In genomic region chr7:51666751-51667150, GRCh38 we compare ENCODE assay signal across 28 cellular contexts.
DNase-seq lines count a peak whose midpoint lies in the region; ATAC-seq and TF ChIP-seq lines count a peak whose summit lies in the region.
"Had no signal": no experiment of that assay in that cellular context is flagged by ENCODE, and none has a peak within 500 bp of the region (broad histone marks: within the 10 kb centered on the region; RNA-seq: fewer than 3 reads in every experiment).

No MANE protein-coding gene starts in this region.

- H3K9me3 Mint-ChIP-seq in nephron = no peaks in the 10 kb centered on the region

- no peak overlapping the region for H3K4me3 Mint-ChIP-seq in nephron
- H3K4me3 Mint-ChIP-seq: activated naive CD8-positive, alpha-beta T cell treated with anti-CD3 and anti-CD28 coated beads, Interleukin-2, amount 50 U/mL, for 24 hours; activated T-cell treated with anti-CD3 and anti-CD28 coated beads, Interleukin-2, amount 50 U/mL, for 4 hours; natural killer cell had no signal

- no peak for ATAC-seq in HG03025 (IDR thresholded peaks at IDR 0.05; ENCODE audit: low FRiP score, unreplicated experiment)
- ATAC-seq: activated naive CD8-positive, alpha-beta T cell treated with anti-CD3 and anti-CD28 coated beads, Interleukin-2, amount 50 U/mL, for 24 hours; activated T-cell treated with anti-CD3 and anti-CD28 coated beads, Interleukin-2, amount 50 U/mL, for 4 hours; gastroesophageal sphincter; natural killer cell; PC-3; Right ventricle myocardium inferior had no signal

- TF ChIP-seq CTCF in C4-2B (conservative IDR thresholded peaks at IDR 0.05) = peak; percentile 55
- peak; percentile 42 for TF ChIP-seq CTCF in LNCAP (IDR thresholded peaks at IDR 0.05)
- peak; percentile 10 for TF ChIP-seq CTCF in astrocyte of the cerebellum (IDR thresholded peaks at IDR 0.05; ENCODE audit: low read depth, low read length, missing control alignments)
- peak in 2 of 3 experiments; percentile 14 to 16 for TF ChIP-seq CTCF in nephron (IDR thresholded peaks at IDR 0.05; ENCODE audit: unreplicated experiment in 3 of 3)

- DNase-seq in astrocyte of the cerebellum (ENCODE audit: low read depth) (no peak), kidney glomerular epithelial cell (lab: John Stamatoyannopoulos, UW) (no peak), KG1 (lab: John Stamatoyannopoulos, UW) (no peak)
- DNase-seq: activated CD4-positive, alpha-beta T cell treated with anti-CD3 and anti-CD28 coated beads, Interleukin-2, amount 50 U/mL, for 1 hour; activated gamma-delta T cell treated with Interleukin-2 at 50 U/mL for 16 hours; activated naive CD8-positive, alpha-beta T cell treated with anti-CD3 and anti-CD28 coated beads, Interleukin-2, amount 50 U/mL, for 24 hours; activated T-cell treated with anti-CD3 and anti-CD28 coated beads, Interleukin-2, amount 50 U/mL, for 4 hours; cerebellar nuclear complex; DMS79; GF-D8; natural killer cell; NCI-H1417 treated with DMSO at 0.1 percent for 48 hours; NCI-H2171 treated with DMSO at 0.1 percent for 48 hours; ovary; PC-3; small intestine; stimulated activated CD4-positive, alpha-beta T cell treated with anti-CD3 and anti-CD28 coated beads, Interleukin-1b, Interleukin-23, amount 100 ng/mL, for 48 hours; stomach; SW 1271; T-helper 9 cell; tibial artery had no signal

- H3K27ac Mint-ChIP-seq in nephron = no peak overlapping the region
- H3K27ac Mint-ChIP-seq: activated naive CD8-positive, alpha-beta T cell treated with anti-CD3 and anti-CD28 coated beads, Interleukin-2, amount 50 U/mL, for 24 hours; natural killer cell had no signal

- no peaks in the 10 kb centered on the region for H3K36me3 Mint-ChIP-seq in nephron (ENCODE audit: low read depth)
- H3K36me3 Mint-ChIP-seq: natural killer cell had no signal

- H3K4me1 Mint-ChIP-seq in nephron = no peaks in the 10 kb centered on the region
- H3K4me1 Mint-ChIP-seq: activated naive CD8-positive, alpha-beta T cell treated with anti-CD3 and anti-CD28 coated beads, Interleukin-2, amount 50 U/mL, for 24 hours; natural killer cell had no signal

- no peak overlapping the region for H3K4me3 ChIP-seq in astrocyte of the cerebellum (ENCODE audit: low read depth, low read length)
- H3K4me3 ChIP-seq: gastroesophageal sphincter, ovary, stomach, tibial artery had no signal

- H3K27ac ChIP-seq in C4-2B = peak overlapping the region; percentile 56; the same call in 1 of the 2 replicates
- H3K27ac ChIP-seq: gastroesophageal sphincter, KMS-11, ovary, stomach, tibial artery had no signal

- no peaks in the 10 kb centered on the region for H3K27me3 Mint-ChIP-seq in nephron (ENCODE audit: low read depth)
- H3K27me3 Mint-ChIP-seq: activated naive CD8-positive, alpha-beta T cell treated with anti-CD3 and anti-CD28 coated beads, Interleukin-2, amount 50 U/mL, for 24 hours had no signal

- in situ Hi-C loops in astrocyte of the cerebellum (cut with HindIII; ENCODE audit: low sequenced_read_pairs) = no loop called here
